In the genomic region with DNA sequence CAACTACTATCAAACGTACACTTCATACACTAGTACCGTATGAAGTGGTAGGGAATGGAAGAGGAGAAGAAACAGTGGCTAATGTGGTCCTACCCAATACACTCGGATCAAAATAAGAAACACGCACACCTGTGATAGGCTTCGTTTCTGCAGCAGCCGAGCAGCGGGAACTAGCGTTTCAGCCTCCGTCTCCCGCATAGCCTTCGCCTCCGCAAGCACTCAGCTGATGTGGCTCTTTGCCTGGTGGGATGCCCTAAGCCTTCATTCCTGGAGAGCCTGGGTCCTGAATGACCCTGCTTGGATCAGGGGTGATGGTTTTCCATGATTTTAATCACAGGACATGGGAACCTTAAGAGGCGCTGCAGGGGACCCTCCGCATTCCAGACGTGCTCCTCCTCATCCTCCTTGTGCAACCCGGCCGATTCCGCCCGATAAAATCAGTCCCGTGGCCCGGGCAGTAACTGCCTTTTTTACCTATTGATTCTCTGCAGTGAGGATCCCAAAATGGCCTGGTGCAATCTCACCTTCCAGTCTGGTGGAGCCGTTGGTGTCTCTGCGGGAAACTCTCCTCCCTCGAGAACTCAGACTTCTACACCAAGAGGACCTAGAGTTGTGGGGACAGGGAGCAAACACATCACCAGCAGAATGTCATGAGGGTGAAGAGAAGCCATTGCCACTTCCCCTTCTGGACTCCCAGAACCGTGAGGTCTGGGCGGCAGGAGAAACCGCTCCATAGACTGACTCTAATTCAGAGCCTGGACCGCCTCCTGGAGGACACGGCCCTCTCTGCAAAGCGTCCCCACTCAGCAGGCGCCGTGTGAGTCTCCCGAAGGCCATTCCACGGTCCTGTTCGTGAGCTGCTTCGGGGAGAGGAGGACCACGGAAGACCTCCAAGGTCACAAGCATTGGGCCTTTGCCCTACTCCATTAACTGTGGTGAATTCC, we compare ENCODE assay signal across 1 cellular context.
TF ChIP-seq lines count a peak whose summit lies in the region.

No MANE protein-coding gene starts in this region.

TF ChIP-seq in SK-N-SH, 30 proteins besides CTCF, POLR2A, EP300 and RAD21 (continued from another document):
- TF ChIP-seq, protein P1, sequence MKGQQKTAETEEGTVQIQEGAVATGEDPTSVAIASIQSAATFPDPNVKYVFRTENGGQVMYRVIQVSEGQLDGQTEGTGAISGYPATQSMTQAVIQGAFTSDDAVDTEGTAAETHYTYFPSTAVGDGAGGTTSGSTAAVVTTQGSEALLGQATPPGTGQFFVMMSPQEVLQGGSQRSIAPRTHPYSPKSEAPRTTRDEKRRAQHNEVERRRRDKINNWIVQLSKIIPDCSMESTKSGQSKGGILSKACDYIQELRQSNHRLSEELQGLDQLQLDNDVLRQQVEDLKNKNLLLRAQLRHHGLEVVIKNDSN (IDR thresholded peaks at IDR 0.05; ENCODE audit: borderline replicate concordance, low read depth): no peak
- TF ChIP-seq, protein P2, sequence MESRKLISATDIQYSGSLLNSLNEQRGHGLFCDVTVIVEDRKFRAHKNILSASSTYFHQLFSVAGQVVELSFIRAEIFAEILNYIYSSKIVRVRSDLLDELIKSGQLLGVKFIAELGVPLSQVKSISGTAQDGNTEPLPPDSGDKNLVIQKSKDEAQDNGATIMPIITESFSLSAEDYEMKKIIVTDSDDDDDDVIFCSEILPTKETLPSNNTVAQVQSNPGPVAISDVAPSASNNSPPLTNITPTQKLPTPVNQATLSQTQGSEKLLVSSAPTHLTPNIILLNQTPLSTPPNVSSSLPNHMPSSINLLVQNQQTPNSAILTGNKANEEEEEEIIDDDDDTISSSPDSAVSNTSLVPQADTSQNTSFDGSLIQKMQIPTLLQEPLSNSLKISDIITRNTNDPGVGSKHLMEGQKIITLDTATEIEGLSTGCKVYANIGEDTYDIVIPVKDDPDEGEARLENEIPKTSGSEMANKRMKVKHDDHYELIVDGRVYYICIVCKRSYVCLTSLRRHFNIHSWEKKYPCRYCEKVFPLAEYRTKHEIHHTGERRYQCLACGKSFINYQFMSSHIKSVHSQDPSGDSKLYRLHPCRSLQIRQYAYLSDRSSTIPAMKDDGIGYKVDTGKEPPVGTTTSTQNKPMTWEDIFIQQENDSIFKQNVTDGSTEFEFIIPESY (IDR thresholded peaks at IDR 0.05; ENCODE audit: borderline replicate concordance, low read depth): no peak
- TF ChIP-seq MXI1 (IDR thresholded peaks at IDR 0.05; ENCODE audit: low read depth, low read length) (no peak), POLR2AphosphoS5 (IDR thresholded peaks at IDR 0.05; ENCODE audit: low read depth, low read length) (no peak), YY1 (IDR thresholded peaks at IDR 0.05; ENCODE audit: low read depth) (no peak), SMC3 (IDR thresholded peaks at IDR 0.05; ENCODE audit: low read depth, low read length) (no peak), RFX5 (IDR thresholded peaks at IDR 0.05; ENCODE audit: low read length) (no peak), NFIC (IDR thresholded peaks at IDR 0.05; ENCODE audit: borderline replicate concordance) (no peak), JUND (IDR thresholded peaks at IDR 0.05) (no peak), SIN3A (IDR thresholded peaks at IDR 0.05; ENCODE audit: borderline replicate concordance, low read depth, low read length) (no peak), FOXM1 (IDR thresholded peaks at IDR 0.05; ENCODE audit: low read depth) (no peak)
